Comparison of ENCODE assay signal across 9 cellular contexts in genomic region chr6:137233561-137234504, GRCh38. TPM values are rescaled to one million over a fixed set of nuclear protein-coding genes. Genes with fewer than 3 reads are reported as not detected.
DNase-seq lines count a peak whose midpoint lies in the region; ATAC-seq and TF ChIP-seq lines count a peak whose summit lies in the region.
"Had no signal": no experiment of that assay in that cellular context is flagged by ENCODE, and none has a peak within 500 bp of the region (broad histone marks: within the 10 kb centered on the region; RNA-seq: fewer than 3 reads in every experiment).

No MANE protein-coding gene starts in this region.

- H3K9me3 ChIP-seq in SK-N-SH = no peaks in the 10 kb centered on the region
- H3K9me3 ChIP-seq in gastrocnemius medialis = no peaks in the 10 kb centered on the region
- no peaks in the 10 kb centered on the region for H3K9me3 ChIP-seq in BE2C

- peaks cover 54 to 69% (median 59%) of the 10 kb centered on the region in 3 donors for H3K4me1 Mint-ChIP-seq in T-cell

- no peak for DNase-seq in SK-N-SH
- DNase-seq in T-cell = no peak
- peak; percentile 98 for DNase-seq in fibroblast of peridontal ligament (ENCODE audit: extremely low read depth)
- DNase-seq in gastrocnemius medialis = peak in 1 of 2 donors; percentile 58
- DNase-seq in BE2C = no peak
- DNase-seq in C1 segment of cervical spinal cord (lab: John Stamatoyannopoulos, UW) = no peak
- DNase-seq in occipital lobe (lab: John Stamatoyannopoulos, UW) = no peak

- H3K27me3 ChIP-seq in SK-N-SH (ENCODE audit: insufficient read depth) = no peaks in the 10 kb centered on the region
- no peaks in the 10 kb centered on the region for H3K27me3 ChIP-seq in gastrocnemius medialis
- no peaks in the 10 kb centered on the region; the same call in none of the 2 replicates for H3K27me3 ChIP-seq in BE2C

- H3K9me2 ChIP-seq in SK-N-SH = no peaks in the 10 kb centered on the region

- no peak overlapping the region for H3K9ac ChIP-seq in SK-N-SH

- H3K4me1 ChIP-seq in SK-N-SH (ENCODE audit: control insufficient read depth in 1 of 2, insufficient read depth in 2 of 2, low read depth in 1 of 2, low read length in 1 of 2) (no peaks in the 10 kb centered on the region), gastrocnemius medialis (peaks cover 8 to 21% of the 10 kb centered on the region in 2 donors), BE2C (no peaks in the 10 kb centered on the region)

- POLR2A ChIA-PET in SK-N-SH (lab: Yijun Ruan, JAX) = no interaction called here
- POLR2A ChIA-PET in T-cell (lab: Charles Lee) = interaction anchor here in 1 of 2 donors (0.6 kb wide), 1 partner anchor 27 kb away, joined by 3 read pairs; no protein-coding TSS in a partner anchor

- peak overlapping the region in 1 of 2 experiments; percentile 45; a peak in 1 of 4 replicates for H3K27ac ChIP-seq in SK-N-SH (ENCODE audit: low read depth in 2 of 2, low read length in 1 of 2)
- peak overlapping the region; percentile 61 to 68 (median 65) for H3K27ac ChIP-seq in gastrocnemius medialis
- H3K27ac ChIP-seq: C4-2B had no signal

- H3F3A ChIP-seq in SK-N-SH (replicated peaks; ENCODE audit: insufficient read depth) = no peaks in the 10 kb centered on the region

- 0 out of 2 replicates have a peak overlapping the region, but pooled peaks have one; percentile 24 for H3K4me2 ChIP-seq in SK-N-SH

- CTCF ChIA-PET in SK-N-SH (lab: Yijun Ruan, JAX) (no interaction called here), T-cell (lab: Charles Lee) (interaction anchor here in 1 of 2 donors (0.5 to 0.6 kb wide), 2 partner anchors 591 to 1963 kb away, joined by 3 to 4 read pairs; no protein-coding TSS in a partner anchor)

- TF ChIP-seq EP300 in SK-N-SH (IDR thresholded peaks at IDR 0.05; ENCODE audit: borderline replicate concordance in 1 of 2, low read depth in 1 of 2, low read length in 1 of 2) = no peak

- in situ Hi-C loops in gastrocnemius medialis (cut with MboI; ENCODE audit: low sequenced_read_pairs in 4 of 4) = no loop called here

- H3K79me2 ChIP-seq in SK-N-SH (ENCODE audit: insufficient read depth) = no peaks in the 10 kb centered on the region

- H3K9me3 Mint-ChIP-seq in T-cell = peaks cover 0 to 6% (median 6%) of the 10 kb centered on the region in 3 donors

- H4K20me1 ChIP-seq in SK-N-SH (ENCODE audit: insufficient read depth) = no peaks in the 10 kb centered on the region

- H3K36me3 ChIP-seq in SK-N-SH (replicated peaks in 1 of 2; ENCODE audit: control insufficient read depth in 1 of 2, insufficient read depth in 2 of 2, low read length in 1 of 2) = no peaks in the 10 kb centered on the region
- no peaks in the 10 kb centered on the region for H3K36me3 ChIP-seq in gastrocnemius medialis
- no peaks in the 10 kb centered on the region for H3K36me3 ChIP-seq in BE2C

- H3K36me3 Mint-ChIP-seq in T-cell = no peaks in the 10 kb centered on the region

- WGBS in SK-N-SH (ENCODE audit: low lambda C conversion rate) = 27% methylated on average over 5 of the region's 5 CpGs

- TF ChIP-seq POLR2A in gastrocnemius medialis (IDR thresholded peaks at IDR 0.05) = no peak

- H2AFZ ChIP-seq in SK-N-SH (ENCODE audit: low read depth) = 0 out of 2 replicates have a peak overlapping the region, but pooled peaks have one; percentile 65

- peak overlapping the region; percentile 16 to 82 for H3K27ac Mint-ChIP-seq in T-cell

- no peak for TF ChIP-seq RAD21 in SK-N-SH (IDR thresholded peaks at IDR 0.05; ENCODE audit: low read length)

- no peak overlapping the region for H3K4me3 ChIP-seq in SK-N-SH (ENCODE audit: low read depth in 2 of 2, low read length in 1 of 2)
- H3K4me3 ChIP-seq in gastrocnemius medialis = no peak overlapping the region
- no peak overlapping the region for H3K4me3 ChIP-seq in BE2C (ENCODE audit: low read depth, low read length)

- H3K27me3 Mint-ChIP-seq in T-cell = no peaks in the 10 kb centered on the region

- intact Hi-C loops in gastrocnemius medialis (cut with DNase I; ENCODE audit: low total_unique reads) = no loop called here

- ATAC-seq in SK-N-SH treated with all-trans-retinoic acid at 6 μM for 48 hours (no peak), T-cell (replicated peaks in 1 of 4) (peak in 2 of 4 experiments; percentile 10), gastrocnemius medialis (peak; percentile 82 to 88)

- H3K4me3 Mint-ChIP-seq in T-cell = peak overlapping the region in 2 of 3 donors; percentile 32 to 47

- TF ChIP-seq CTCF in SK-N-SH (IDR thresholded peaks at IDR 0.05) (no peak), gastrocnemius medialis (IDR thresholded peaks at IDR 0.05 in 4 of 5, conservative IDR thresholded peaks at IDR 0.05 in 1 of 5) (no peak), BE2C (IDR thresholded peaks at IDR 0.05; ENCODE audit: low read depth, low read length) (no peak)

TF ChIP-seq in SK-N-SH, 30 proteins besides CTCF, POLR2A, EP300 and RAD21:
- TF ChIP-seq NRF1 (IDR thresholded peaks at IDR 0.05; ENCODE audit: low read depth, low read length) (no peak), POLR2AphosphoS5 (IDR thresholded peaks at IDR 0.05; ENCODE audit: low read depth, low read length) (no peak), GATA2 (CRISPR knock-in tag; IDR thresholded peaks at IDR 0.05) (no peak), CHD2 (IDR thresholded peaks at IDR 0.05; ENCODE audit: low read length, partially characterized antibody) (no peak), JUND (IDR thresholded peaks at IDR 0.05) (no peak), TEAD4 (IDR thresholded peaks at IDR 0.05; ENCODE audit: borderline replicate concordance, insufficient read depth) (no peak), RFX5 (IDR thresholded peaks at IDR 0.05; ENCODE audit: low read length) (no peak), NFIC (IDR thresholded peaks at IDR 0.05; ENCODE audit: borderline replicate concordance) (no peak), FOXJ3 (CRISPR knock-in tag; IDR thresholded peaks at IDR 0.05) (no peak)
TF ChIP-seq in SK-N-SH: peak in this region for 0.

TF ChIP-seq in SK-N-SH treated with all-trans-retinoic acid at 6 μM for 48 hours, 23 proteins besides CTCF, POLR2A, EP300 and RAD21:
- TF ChIP-seq TCF4 (CRISPR knock-in tag; IDR thresholded peaks at IDR 0.05; ENCODE audit: borderline replicate concordance) (no peak), BACH2 (CRISPR knock-in tag; IDR thresholded peaks at IDR 0.05; ENCODE audit: borderline replicate concordance) (no peak), RARB (CRISPR knock-in tag; IDR thresholded peaks at IDR 0.05) (no peak), ZNF8 (CRISPR knock-in tag; IDR thresholded peaks at IDR 0.05) (no peak), SNAI2 (CRISPR knock-in tag; IDR thresholded peaks at IDR 0.05) (no peak), ISL1 (CRISPR knock-in tag; IDR thresholded peaks at IDR 0.05) (no peak), ARNTL (CRISPR knock-in tag; IDR thresholded peaks at IDR 0.05; ENCODE audit: borderline replicate concordance, low read depth) (no peak)

RNA-seq across cellular contexts. Expression of gene IFNGR1, which starts 14.6 kb away (rescaled TPM):
- polyA plus RNA-seq in SK-N-SH (2012; rRNA removed) = 11.5 and 16.7 TPM in 2 replicates
- 18.5 and 18.7 TPM in 2 replicates for polyA plus RNA-seq in SK-N-SH (2012; cell fraction: cytosol; rRNA removed)
- 4.7 and 14.5 TPM in 2 replicates for polyA plus RNA-seq in SK-N-SH (2012; cell fraction: nucleus; rRNA removed)
- total RNA-seq in T-cell = 10 to 100 TPM; 23.6 to 42.4 (median 28.5) TPM
- total RNA-seq in gastrocnemius medialis = 10 to 100 TPM; 54.7 to 97.4 (median 61.1) TPM
- 50.2 TPM for polyA plus RNA-seq in BE2C (2012; ENCODE audit: insufficient read depth, insufficient read length, low read depth)
- total RNA-seq in occipital lobe = 72.5 TPM
